19 cellular contexts compared by ENCODE assay signal in genomic region chr7:136016649-136017395, GRCh38. TPM values are rescaled to one million over a fixed set of nuclear protein-coding genes. Genes with fewer than 3 reads are reported as not detected.
DNase-seq lines count a peak whose midpoint lies in the region; ATAC-seq, FAIRE-seq and TF ChIP-seq lines count a peak whose summit lies in the region.
"Had no signal": no experiment of that assay in that cellular context is flagged by ENCODE, and none has a peak within 500 bp of the region (broad histone marks: within the 10 kb centered on the region; RNA-seq: fewer than 3 reads in every experiment).

No MANE protein-coding gene starts in this region.

- no peaks in the 10 kb centered on the region for H4K20me1 ChIP-seq in K562 (replicated peaks; ENCODE audit: control insufficient read depth, insufficient read depth, low read length)

- WGBS in K562 (ENCODE audit: insufficient coverage, low coverage, missing lambda C conversion rate) = 18% methylated on average over 5 of the region's 5 CpGs

- ATAC-seq in GM18511 (IDR thresholded peaks at IDR 0.05; ENCODE audit: unreplicated experiment) = peak; percentile 63
- peak; percentile 81 for ATAC-seq in GM19463 (IDR thresholded peaks at IDR 0.05; ENCODE audit: unreplicated experiment)
- peak; percentile 65 for ATAC-seq in HG02981 (IDR thresholded peaks at IDR 0.05; ENCODE audit: unreplicated experiment)
- ATAC-seq in K562 = no peak
- ATAC-seq: GM23338, left cardiac atrium, pancreas had no signal

- TF ChIP-seq CTCF in K562 (IDR thresholded peaks at IDR 0.05 in 2 of 3, conservative IDR thresholded peaks at IDR 0.05 in 1 of 3; ENCODE audit: insufficient read depth in 2 of 3, low read depth in 1 of 3, low read length in 3 of 3) = no peak

- no peaks in the 10 kb centered on the region for H3K36me3 ChIP-seq in K562 (ENCODE audit: control insufficient read depth, insufficient read depth, low read length)
- H3K36me3 ChIP-seq in SJCRH30 = no peaks in the 10 kb centered on the region
- H3K36me3 ChIP-seq: pancreas, transverse colon had no signal

- DNase-seq in K562 (ENCODE audit: extremely low read depth in 1 of 4, low spot score in 3 of 4) (no peak), SJCRH30 (no peak), hippocampal formation (lab: John Stamatoyannopoulos, UW) (no peak), cortex of kidney (lab: John Stamatoyannopoulos, UW) (no peak)
- no peak for DNase-seq in activated effector memory CD4-positive, alpha-beta T cell treated with anti-CD3 and anti-CD28 coated beads, Interleukin-2, amount 50 U/mL, for 16 hours
- DNase-seq: amygdala, IMR-90, left cardiac atrium, MV-4-11, NCI-H2029 treated with DMSO at 0.1 percent for 48 hours, NCI-H524 treated with DMSO at 0.1 percent for 48 hours, pancreas, T-helper 9 cell, transverse colon had no signal

- in situ Hi-C loops in K562 (cut with MboI) = no loop called here

- POLR2A ChIA-PET in K562 (lab: Yijun Ruan, JAX) = no interaction called here

- H3K9me3 ChIP-seq in K562 (replicated peaks; ENCODE audit: control insufficient read depth, insufficient read depth, low read depth, low read length) = no peaks in the 10 kb centered on the region
- H3K9me3 ChIP-seq in SJCRH30 (replicated peaks) = no peaks in the 10 kb centered on the region
- H3K9me3 ChIP-seq: pancreas, transverse colon had no signal

- no peak overlapping the region for H3K4me3 ChIP-seq in K562
- H3K4me3 ChIP-seq in SJCRH30 = no peak overlapping the region
- H3K4me3 ChIP-seq: GM23338, pancreas, SK-N-MC, transverse colon had no signal

- H3K4me2 ChIP-seq in K562 (ENCODE audit: insufficient read depth, low read length) = no peak overlapping the region
- H3K4me2 ChIP-seq: GM23338 had no signal

- FAIRE-seq in K562 (lab: Jason Lieb, UNC) = no peak
- FAIRE-seq: pancreas had no signal

- intact Hi-C loops in K562 (cut with micrococcal nuclease) = loop anchor here (10.0 kb wide), 1 partner anchor 858 kb away; no protein-coding TSS in a partner anchor

- H3K27ac ChIP-seq in K562 (ENCODE audit: extremely low read depth, low read depth, low read length) (no peak overlapping the region), SJCRH30 (no peak overlapping the region)
- H3K27ac ChIP-seq: pancreas, SK-N-MC, transverse colon had no signal

- no peak overlapping the region for H3K9ac ChIP-seq in K562 (ENCODE audit: insufficient read depth in 1 of 2, low read depth in 2 of 2, low read length in 2 of 2)

- no peaks in the 10 kb centered on the region for H3K9me1 ChIP-seq in K562 (ENCODE audit: control insufficient read depth, insufficient read depth, low read length)

- H3K4me1 ChIP-seq in K562 (replicated peaks in 1 of 2; ENCODE audit: control insufficient read depth in 2 of 2, insufficient read depth in 2 of 2, low read length in 2 of 2) (no peaks in the 10 kb centered on the region), SJCRH30 (no peaks in the 10 kb centered on the region)
- H3K4me1 ChIP-seq: pancreas, transverse colon had no signal

- H3K79me2 ChIP-seq in K562 (ENCODE audit: control insufficient read depth, insufficient read depth, low read length) = no peaks in the 10 kb centered on the region

- no peaks in the 10 kb centered on the region for H3K27me3 ChIP-seq in K562 (ENCODE audit: control insufficient read depth in 2 of 2, insufficient read depth in 2 of 2, low read length in 2 of 2)
- no peaks in the 10 kb centered on the region for H3K27me3 ChIP-seq in SJCRH30
- H3K27me3 ChIP-seq: transverse colon had no signal

- H2AFZ ChIP-seq in K562 (ENCODE audit: low read depth, low read length) = no peak overlapping the region
- H2AFZ ChIP-seq: GM23338 had no signal

- CTCF ChIA-PET in K562 (lab: Yijun Ruan, JAX; ENCODE audit: low intra/inter-chr PET ratio) = no interaction called here

- no peak for TF ChIP-seq RAD21 in K562 (CRISPR knock-in tag; conservative IDR thresholded peaks at IDR 0.05 in 1 of 2, IDR thresholded peaks at IDR 0.05 in 1 of 2)

- no peak for TF ChIP-seq EP300 in K562 (IDR thresholded peaks at IDR 0.05; ENCODE audit: low read length)

- no peak for TF ChIP-seq POLR2A in K562 (conservative IDR thresholded peaks at IDR 0.05)

- BruUV-seq in K562 (replicated peaks; lab: Mats Ljungman, UMichigan) = no TSS peak

TF ChIP-seq in K562, 482 proteins besides CTCF, POLR2A, EP300 and RAD21:
- no peak for TF ChIP-seq ZNF740 (CRISPR knock-in tag; IDR thresholded peaks at IDR 0.05)
- no peak for TF ChIP-seq ZNF740 (tag; IDR thresholded peaks at IDR 0.05)
- TF ChIP-seq SPI1 (IDR thresholded peaks at IDR 0.05; ENCODE audit: borderline replicate concordance, low read depth, low read length) = peak; percentile 64; the same call in 1 of the 2 replicates
- TF ChIP-seq CBFA2T3 (IDR thresholded peaks at IDR 0.05) = peak; percentile 23; the same call in 1 of the 2 replicates

RNA-seq across cellular contexts. Expression of gene MTPN, which starts 39.7 kb away (rescaled TPM):
- total RNA-seq in K562 (2011; cell fraction: chromatin; rRNA removed; ENCODE audit: low replicate concordance) = 24.4 and 41.1 TPM in 2 replicates
- 26.7 and 34.1 TPM in 2 replicates for total RNA-seq in K562 (2011; cell fraction: nucleolus; rRNA removed)
- 43.8 and 76.6 TPM in 2 replicates for total RNA-seq in K562 (2011; cell fraction: nucleoplasm; rRNA removed)
- total RNA-seq in K562 (2014; rRNA removed) = 94.4 and 128 TPM in 2 replicates
- 156 and 189 TPM in 2 replicates for total RNA-seq in K562 (2014; rRNA removed; fragmentation: Illumina TruSeq; extraction: Trizol)
- 154 and 159 TPM in 2 replicates for total RNA-seq in K562 (2015; rRNA removed; fragmentation: Illumina TruSeq; extraction: Trizol)
- 236 and 261 TPM in 2 replicates for total RNA-seq in K562 (2021)
- polyA plus RNA-seq in K562 (2011; rRNA removed) = 189 and 191 TPM in 2 replicates
- polyA plus RNA-seq in K562 (2011; cell fraction: cytosol; rRNA removed) = 69.3 and 142 TPM in 2 replicates
- 61.0 and 67.9 TPM in 2 replicates for polyA plus RNA-seq in K562 (2011; cell fraction: nucleus; rRNA removed)
- 190 and 199 TPM in 2 replicates for polyA plus RNA-seq in K562 (2012)
- 224 and 243 TPM in 2 replicates for polyA plus RNA-seq in K562 (2014; fragmentation: Illumina TruSeq; extraction: Trizol)
- polyA plus RNA-seq in K562 (2014; fragmentation: Nextera tagmentation; extraction: Ambion mirVana) = 10 to 100 TPM; 68.5 to 68.6 TPM
- polyA plus RNA-seq in K562 (2014; rRNA removed) = 133 and 148 TPM in 2 replicates
- polyA minus RNA-seq in K562 (2011; rRNA and poly(A)+ RNA removed) = 247 and 299 TPM in 2 replicates
- polyA minus RNA-seq in K562 (2011; cell fraction: cytosol; rRNA and poly(A)+ RNA removed) = 168 and 172 TPM in 2 replicates
- 70.3 and 88.3 TPM in 2 replicates for polyA minus RNA-seq in K562 (2011; cell fraction: nucleus; rRNA and poly(A)+ RNA removed)
- 154 and 157 TPM in 2 replicates for total RNA-seq in SJCRH30 (2014; rRNA removed; shearing (Covaris generic))
